Comparison of ENCODE assay signal across 8 cellular contexts in the genomic region with DNA sequence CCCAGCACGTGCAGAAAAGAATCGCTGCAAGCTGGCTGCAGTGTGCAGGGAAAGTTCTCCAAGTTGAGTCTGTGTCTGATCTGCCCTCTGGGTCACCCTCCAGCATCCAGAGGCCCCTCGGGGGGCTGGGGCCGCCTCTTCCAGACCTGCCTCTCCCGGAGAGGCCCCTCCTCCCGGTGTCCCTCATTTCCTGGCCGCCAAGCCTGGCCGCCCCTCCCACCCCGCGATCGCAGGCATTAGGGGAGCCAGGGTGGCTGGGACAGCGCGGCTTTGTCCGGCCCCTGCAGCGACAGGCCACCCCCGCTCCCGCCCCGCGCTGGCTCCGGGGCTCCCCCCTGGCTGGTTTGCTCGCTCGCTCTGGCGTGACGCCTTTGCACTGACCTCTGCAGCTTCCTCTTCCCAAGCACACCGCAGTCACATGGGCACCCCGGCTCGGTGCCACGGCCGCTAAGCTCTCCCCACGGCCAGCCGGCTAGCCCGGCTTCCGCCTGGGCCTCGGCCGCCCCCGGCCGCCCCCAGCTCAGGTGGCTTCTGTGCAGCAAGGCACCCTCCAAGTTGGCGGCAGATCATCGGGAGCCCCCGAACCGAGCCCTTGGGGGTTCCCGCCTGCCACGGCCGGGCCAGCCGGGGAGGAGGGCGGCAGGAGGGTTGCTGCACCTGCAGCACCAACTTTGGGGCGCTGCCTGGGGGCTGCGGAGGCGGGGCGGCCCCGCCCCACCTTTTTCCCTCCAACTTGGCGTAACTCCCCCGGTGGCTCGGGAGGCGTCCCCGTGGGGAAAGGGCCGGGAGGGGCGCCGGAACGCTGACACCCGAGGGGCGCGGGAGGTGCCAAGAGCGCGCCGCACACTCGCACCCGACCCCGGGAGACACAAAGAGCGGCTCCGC. TPM values are rescaled to one million over a fixed set of nuclear protein-coding genes. Genes with fewer than 3 reads are reported as not detected.
DNase-seq lines count a peak whose midpoint lies in the region; TF ChIP-seq lines count a peak whose summit lies in the region.

No MANE protein-coding gene starts in this region.

- WGBS in GM23248 (ENCODE audit: low coverage in 1 of 2, low lambda C conversion rate in 2 of 2, missing lambda C conversion rate in 2 of 2), 2 experiments: 2% methylated on average over 31 to 54 of the region's 71 CpGs
- 2% methylated on average over 45 of the region's 71 CpGs for WGBS in hepatocyte (ENCODE audit: low lambda C conversion rate, missing lambda C conversion rate)

- in situ Hi-C loops in GM23248 (cut with MboI): no loop called here
- in situ Hi-C loops in astrocyte of the cerebellum (cut with HindIII; ENCODE audit: low sequenced_read_pairs): no loop called here

- CTCF ChIA-PET in GM10248 (lab: Yijun Ruan, JAX): interaction anchor here (0.7 to 1.6 kb wide), 9 partner anchors 10 to 132 kb away, joined by 3 to 6 read pairs (median 3); a partner anchor contains a TSS

- H4K20me1 ChIP-seq in GM23248 (ENCODE audit: insufficient read depth): no peaks in the 10 kb centered on the region
- H4K20me1 ChIP-seq in hepatocyte (ENCODE audit: insufficient read depth, poor library complexity, severe bottlenecking): no peaks in the 10 kb centered on the region

- DNase-seq in GM10248 (ENCODE audit: extremely low spot score) (peak; percentile 94), GM23248 (peak; percentile 84), KG1 (lab: John Stamatoyannopoulos, UW) (peak; percentile 67), SKM-1 treated with dmso at 0.1 percent for 144 hours (lab: John Stamatoyannopoulos, UW; ENCODE audit: unreplicated experiment) (peak; percentile 68), astrocyte of the cerebellum (ENCODE audit: low read depth) (peak; percentile 16), hepatocyte (ENCODE audit: low spot score) (peak; percentile 87), putamen (ENCODE audit: low spot score) (peak; percentile 82), NCI-H1930 (lab: John Stamatoyannopoulos, UW) (no peak)

- H2AFZ ChIP-seq in GM23248: peak overlapping the region; percentile 58
- peak overlapping the region; percentile 41 for H2AFZ ChIP-seq in hepatocyte

- peaks cover 3% of the 10 kb centered on the region; the same call in 1 of the 2 replicates for H3F3A ChIP-seq in GM23248 (ENCODE audit: insufficient read depth)

- POLR2A ChIA-PET in GM10248 (lab: Yijun Ruan, JAX): interaction anchor here (0.5 to 0.6 kb wide), 3 partner anchors 17 to 1083 kb away, joined by 3 to 4 read pairs (median 4); no protein-coding TSS in a partner anchor

- no peak for TF ChIP-seq CTCF in GM10248 (IDR thresholded peaks at IDR 0.05; ENCODE audit: control extremely low read depth, extremely low read depth, low read depth, missing control alignments)
- TF ChIP-seq CTCF in astrocyte of the cerebellum (IDR thresholded peaks at IDR 0.05; ENCODE audit: low read depth, low read length, missing control alignments): no peak
- no peak for TF ChIP-seq CTCF in hepatocyte (IDR thresholded peaks at IDR 0.05; ENCODE audit: poor library complexity)

- H3K4me2 ChIP-seq in GM23248 (ENCODE audit: unreplicated experiment) (peak overlapping the region; percentile 74), hepatocyte (peak overlapping the region; percentile 100)

- H3K27me3 ChIP-seq in GM23248 (replicated peaks; ENCODE audit: insufficient read depth) (no peaks in the 10 kb centered on the region), hepatocyte (no peaks in the 10 kb centered on the region)

- peak overlapping the region; percentile 55 for H3K9ac ChIP-seq in GM23248

- H3K79me2 ChIP-seq in GM23248 (ENCODE audit: insufficient read depth) (no peaks in the 10 kb centered on the region), hepatocyte (no peaks in the 10 kb centered on the region)

- no peak overlapping the region; the same call in 1 of the 2 replicates for H3K27ac ChIP-seq in GM23248
- peak overlapping the region; percentile 98 for H3K27ac ChIP-seq in hepatocyte

- H3K9me3 ChIP-seq in GM23248 (ENCODE audit: low read depth) (no peaks in the 10 kb centered on the region), hepatocyte (ENCODE audit: low read depth) (no peaks in the 10 kb centered on the region)

- no peaks in the 10 kb centered on the region for H3K9me2 ChIP-seq in GM23248 (ENCODE audit: insufficient read depth)
- no peaks in the 10 kb centered on the region for H3K9me2 ChIP-seq in hepatocyte (replicated peaks; ENCODE audit: insufficient read depth)

- H3K4me3 ChIP-seq in GM23248 (peak overlapping the region; percentile 67), astrocyte of the cerebellum (ENCODE audit: low read depth, low read length) (peak overlapping the region; percentile 43), hepatocyte (peak overlapping the region; percentile 70)

- H3K4me1 ChIP-seq in GM23248 (ENCODE audit: insufficient read depth) (peaks cover 10% of the 10 kb centered on the region; the same call in 1 of the 2 replicates), hepatocyte (ENCODE audit: insufficient read depth) (peaks cover 39% of the 10 kb centered on the region)

- H3K36me3 ChIP-seq in GM23248 (ENCODE audit: low read depth): no peaks in the 10 kb centered on the region; the same call in 1 of the 2 replicates
- no peaks in the 10 kb centered on the region for H3K36me3 ChIP-seq in hepatocyte (replicated peaks; ENCODE audit: insufficient read depth, low read depth)

RNA-seq across cellular contexts. Expression of a gene that starts 43.7 kb away (rescaled TPM):
- total RNA-seq in GM23248 (2014; rRNA removed; shearing (Covaris generic)): 20.1 and 26.3 TPM in 2 replicates
- polyA plus RNA-seq in GM23248 (2016; fragmentation: Nextera tagmentation; extraction: Ambion mirVana) (8.2 and 10.6 TPM in 2 replicates), hepatocyte (13.6 and 18.9 TPM in 2 replicates)
- total RNA-seq in hepatocyte: 18.8 and 22.7 TPM in 2 replicates

Comparison
In these comparisons a context has a peak if more than half of its experiments do, and no peak if none do; other contexts are left out.
1. DNase-seq: peak in GM10248 (single experiment), GM23248 (single experiment), KG1 (single experiment), SKM-1 treated with dmso at 0.1 percent for 144 hours (single experiment), astrocyte of the cerebellum (single experiment), hepatocyte (single experiment) and putamen (single experiment); none in NCI-H1930 (0 of 2).
2. Peak in every context shown above with its lines, with median percentiles within 50 percentile points of each other: H3K4me3 ChIP-seq.